ENCODE assay signal across 18 cellular contexts in the genomic region with DNA sequence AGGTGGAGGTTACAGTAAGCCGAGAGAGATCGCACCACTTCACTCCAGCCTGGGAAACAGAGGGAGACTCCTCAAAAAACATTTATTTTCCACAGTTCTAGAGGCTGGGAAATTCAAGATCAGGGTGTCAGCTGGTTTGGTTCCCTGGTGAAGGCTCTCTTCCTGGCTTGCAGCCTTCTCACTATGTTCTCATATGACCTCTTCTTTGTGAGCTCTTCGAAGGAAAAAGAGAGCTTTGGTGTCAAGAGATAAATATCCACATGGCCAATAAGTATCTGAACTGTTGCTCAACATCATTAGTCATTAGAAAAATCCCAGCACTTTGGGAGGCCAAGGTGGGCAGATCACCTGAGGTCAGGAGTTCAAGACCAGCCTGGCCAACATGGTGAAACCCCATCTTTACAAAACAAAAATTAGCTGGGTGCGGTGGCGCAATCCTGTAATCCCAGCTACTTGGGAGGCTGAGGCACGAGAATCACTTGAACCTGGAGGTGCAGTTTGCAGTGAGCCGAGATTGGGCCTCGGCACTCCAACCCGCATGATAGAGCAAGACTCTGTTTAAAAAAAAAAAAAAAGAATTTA. TPM values are rescaled to one million over a fixed set of nuclear protein-coding genes. Genes with fewer than 3 reads are reported as not detected.
A peak's percentile ranks its signal among the peaks of the same experiment; 100 is the strongest.
DNase-seq lines count a peak whose midpoint lies in the region; ATAC-seq and TF ChIP-seq lines count a peak whose summit lies in the region.
"Had no signal": no experiment of that assay in that cellular context is flagged by ENCODE, and none has a peak within 500 bp of the region (broad histone marks: within the 10 kb centered on the region; RNA-seq: fewer than 3 reads in every experiment).

No MANE protein-coding gene starts in this region.

- H3K4me3 Mint-ChIP-seq in activated naive CD4-positive, alpha-beta T cell treated with anti-CD3 and anti-CD28 coated beads for 36 hours: no peak overlapping the region
- peak overlapping the region; percentile 56 for H3K4me3 Mint-ChIP-seq in activated T-helper 1 cell treated with anti-CD3 and anti-CD28 coated beads, Interleukin-12 subunit alpha, Interleukin-12 subunit beta, Interleukin-2, Interleukin-4 antibody, amounts not matched to agents 30 ng/mL and 10 ng/mL and 1 ng/mL, durations not matched to agents 14 hours and 24 hours and 36 hours
- H3K4me3 Mint-ChIP-seq in stimulated activated memory B cell treated with anti-CD40 and anti-IgM and Interleukin-4, amounts not matched to agents 10 μg/mL and 1 μg/mL and 100 μg/mL, for 72 hours: no peak overlapping the region

- H3K4me1 Mint-ChIP-seq in activated naive CD4-positive, alpha-beta T cell treated with anti-CD3 and anti-CD28 coated beads for 36 hours (ENCODE audit: low read depth): peaks cover 34% of the 10 kb centered on the region
- peaks cover 63% of the 10 kb centered on the region for H3K4me1 Mint-ChIP-seq in activated T-helper 1 cell treated with anti-CD3 and anti-CD28 coated beads, Interleukin-12 subunit alpha, Interleukin-12 subunit beta, Interleukin-2, Interleukin-4 antibody, amounts not matched to agents 30 ng/mL and 10 ng/mL and 1 ng/mL, durations not matched to agents 14 hours and 24 hours and 36 hours (ENCODE audit: low read depth)
- H3K4me1 Mint-ChIP-seq in stimulated activated memory B cell treated with anti-CD40 and anti-IgM and Interleukin-4, amounts not matched to agents 10 μg/mL and 1 μg/mL and 100 μg/mL, for 72 hours: peaks cover 16% of the 10 kb centered on the region

- no peak overlapping the region for H3K4me3 ChIP-seq in BE2C (ENCODE audit: low read depth, low read length)
- H3K4me3 ChIP-seq: mucosa of descending colon, spleen had no signal

- H3K36me3 ChIP-seq in BE2C: no peaks in the 10 kb centered on the region
- H3K36me3 ChIP-seq: spleen had no signal

- H3K27me3 Mint-ChIP-seq in activated naive CD4-positive, alpha-beta T cell treated with anti-CD3 and anti-CD28 coated beads for 36 hours (ENCODE audit: low read depth): no peaks in the 10 kb centered on the region
- H3K27me3 Mint-ChIP-seq in activated T-helper 1 cell treated with anti-CD3 and anti-CD28 coated beads, Interleukin-12 subunit alpha, Interleukin-12 subunit beta, Interleukin-2, Interleukin-4 antibody, amounts not matched to agents 30 ng/mL and 10 ng/mL and 1 ng/mL, durations not matched to agents 14 hours and 24 hours and 36 hours (ENCODE audit: insufficient read depth): no peaks in the 10 kb centered on the region
- peaks cover 23% of the 10 kb centered on the region for H3K27me3 Mint-ChIP-seq in stimulated activated memory B cell treated with anti-CD40 and anti-IgM and Interleukin-4, amounts not matched to agents 10 μg/mL and 1 μg/mL and 100 μg/mL, for 72 hours

- DNase-seq in activated naive CD4-positive, alpha-beta T cell treated with anti-CD3 and anti-CD28 coated beads for 36 hours: no peak
- DNase-seq in activated naive CD4-positive, alpha-beta T cell treated with Interleukin-2 at 50 U/mL for 16 hours: no peak
- no peak for DNase-seq in activated T-helper 1 cell treated with anti-CD3 and anti-CD28 coated beads, Interleukin-12 subunit alpha, Interleukin-12 subunit beta, Interleukin-2, Interleukin-4 antibody, amounts not matched to agents 30 ng/mL and 10 ng/mL and 1 ng/mL, durations not matched to agents 14 hours and 24 hours and 36 hours (ENCODE audit: low spot score)
- DNase-seq in epithelial cell of prostate (ENCODE audit: low read depth, low spot score) (no peak), SW480 (ENCODE audit: low spot score) (no peak), BE2C (no peak)
- DNase-seq in effector CD4-positive, alpha-beta T cell: no peak
- DNase-seq: activated CD4-positive, CD25-positive, alpha-beta regulatory T cell; activated CD8-positive, alpha-beta memory T cell treated with anti-CD3 and anti-CD28 coated beads, Interleukin-2, amount 50 U/mL, for 48 hours; DMS79 treated with DMSO at 0.1 percent for 48 hours; mucosa of descending colon; spleen; stimulated activated CD8-positive, alpha-beta memory T cell treated with anti-CD3 and anti-CD28 coated beads, Interleukin-4, amount 100 ng/mL, for 48 hours; T1000 had no signal

- H3K9me3 ChIP-seq in BE2C: no peaks in the 10 kb centered on the region
- H3K9me3 ChIP-seq: mucosa of descending colon, spleen had no signal

- no peaks in the 10 kb centered on the region for H3K4me1 ChIP-seq in BE2C
- H3K4me1 ChIP-seq: spleen had no signal

- no peaks in the 10 kb centered on the region for H3K27me3 ChIP-seq in BE2C

- intact Hi-C loops in activated naive CD4-positive, alpha-beta T cell treated with anti-CD3 and anti-CD28 coated beads for 36 hours (cut with micrococcal nuclease): no loop called here
- intact Hi-C loops in activated T-helper 1 cell treated with anti-CD3 and anti-CD28 coated beads, Interleukin-12 subunit alpha, Interleukin-12 subunit beta, Interleukin-2, Interleukin-4 antibody, amounts not matched to agents 30 ng/mL and 10 ng/mL and 1 ng/mL, durations not matched to agents 14 hours and 24 hours and 36 hours (cut with micrococcal nuclease): loop anchor here (5.0 kb wide), 1 partner anchor 446 kb away; no protein-coding TSS in a partner anchor

- peak overlapping the region; percentile 78 for H3K27ac Mint-ChIP-seq in activated naive CD4-positive, alpha-beta T cell treated with anti-CD3 and anti-CD28 coated beads for 36 hours
- H3K27ac Mint-ChIP-seq in activated T-helper 1 cell treated with anti-CD3 and anti-CD28 coated beads, Interleukin-12 subunit alpha, Interleukin-12 subunit beta, Interleukin-2, Interleukin-4 antibody, amounts not matched to agents 30 ng/mL and 10 ng/mL and 1 ng/mL, durations not matched to agents 14 hours and 24 hours and 36 hours: peak overlapping the region; percentile 96
- H3K27ac Mint-ChIP-seq in stimulated activated memory B cell treated with anti-CD40 and anti-IgM and Interleukin-4, amounts not matched to agents 10 μg/mL and 1 μg/mL and 100 μg/mL, for 72 hours: peak overlapping the region; percentile 50
- H3K27ac Mint-ChIP-seq: IgD-negative memory B cell had no signal

- H3K9me3 Mint-ChIP-seq in activated naive CD4-positive, alpha-beta T cell treated with anti-CD3 and anti-CD28 coated beads for 36 hours: no peaks in the 10 kb centered on the region
- H3K9me3 Mint-ChIP-seq in activated T-helper 1 cell treated with anti-CD3 and anti-CD28 coated beads, Interleukin-12 subunit alpha, Interleukin-12 subunit beta, Interleukin-2, Interleukin-4 antibody, amounts not matched to agents 30 ng/mL and 10 ng/mL and 1 ng/mL, durations not matched to agents 14 hours and 24 hours and 36 hours: no peaks in the 10 kb centered on the region
- H3K9me3 Mint-ChIP-seq in stimulated activated memory B cell treated with anti-CD40 and anti-IgM and Interleukin-4, amounts not matched to agents 10 μg/mL and 1 μg/mL and 100 μg/mL, for 72 hours: no peaks in the 10 kb centered on the region
- H3K9me3 Mint-ChIP-seq: IgD-negative memory B cell had no signal

- TF ChIP-seq CTCF in BE2C (IDR thresholded peaks at IDR 0.05; ENCODE audit: low read depth, low read length): no peak

- ATAC-seq in stimulated activated memory B cell treated with anti-CD40 and anti-IgM and Interleukin-4, amounts not matched to agents 10 μg/mL and 1 μg/mL and 100 μg/mL, for 72 hours: no peak
- ATAC-seq: HCT116, mucosa of descending colon had no signal

- no peaks in the 10 kb centered on the region for H3K36me3 Mint-ChIP-seq in activated naive CD4-positive, alpha-beta T cell treated with anti-CD3 and anti-CD28 coated beads for 36 hours (ENCODE audit: low read depth)
- peaks cover 6% of the 10 kb centered on the region for H3K36me3 Mint-ChIP-seq in activated T-helper 1 cell treated with anti-CD3 and anti-CD28 coated beads, Interleukin-12 subunit alpha, Interleukin-12 subunit beta, Interleukin-2, Interleukin-4 antibody, amounts not matched to agents 30 ng/mL and 10 ng/mL and 1 ng/mL, durations not matched to agents 14 hours and 24 hours and 36 hours (ENCODE audit: low read depth)
- H3K36me3 Mint-ChIP-seq in stimulated activated memory B cell treated with anti-CD40 and anti-IgM and Interleukin-4, amounts not matched to agents 10 μg/mL and 1 μg/mL and 100 μg/mL, for 72 hours: no peaks in the 10 kb centered on the region
- H3K36me3 Mint-ChIP-seq: IgD-negative memory B cell had no signal

- H3K27ac ChIP-seq in epithelial cell of prostate: peak overlapping the region; percentile 75
- H3K27ac ChIP-seq: HL-60, spleen had no signal

- CTCF ChIA-PET in activated naive CD4-positive, alpha-beta T cell treated with anti-CD3 and anti-CD28 coated beads for 36 hours (lab: Charles Lee): interaction anchor here (0.7 to 1.5 kb wide), 4 partner anchors 12 to 451 kb away, joined by 3 to 9 read pairs (median 4); no protein-coding TSS in a partner anchor

RNA-seq across cellular contexts. Expression of a gene that starts 40.2 kb away (rescaled TPM):
- total RNA-seq in activated naive CD4-positive, alpha-beta T cell treated with anti-CD3 and anti-CD28 coated beads for 36 hours: 10 to 100 TPM; 28.6 to 29.4 TPM
- total RNA-seq in activated T-helper 1 cell treated with anti-CD3 and anti-CD28 coated beads, Interleukin-12 subunit alpha, Interleukin-12 subunit beta, Interleukin-2, Interleukin-4 antibody, amounts not matched to agents 30 ng/mL and 10 ng/mL and 1 ng/mL, durations not matched to agents 14 hours and 24 hours and 36 hours: 30.1 and 30.4 TPM in 2 replicates
- 23.7 TPM for polyA plus RNA-seq in BE2C (2012; ENCODE audit: insufficient read depth, insufficient read length, low read depth)

RNA-seq across cellular contexts. Expression of a gene that starts 40.3 kb away (rescaled TPM):
- total RNA-seq in activated naive CD4-positive, alpha-beta T cell treated with anti-CD3 and anti-CD28 coated beads for 36 hours: 1 to 10 TPM; 3.1 to 4.8 TPM
- total RNA-seq in activated T-helper 1 cell treated with anti-CD3 and anti-CD28 coated beads, Interleukin-12 subunit alpha, Interleukin-12 subunit beta, Interleukin-2, Interleukin-4 antibody, amounts not matched to agents 30 ng/mL and 10 ng/mL and 1 ng/mL, durations not matched to agents 14 hours and 24 hours and 36 hours: 8.0 and 8.3 TPM in 2 replicates
- 2.8 TPM for polyA plus RNA-seq in BE2C (2012; ENCODE audit: insufficient read depth, insufficient read length, low read depth)
